ENCODE assay signal across 1 cellular context in genomic region chr20:37178839-37179670, GRCh38.
TF ChIP-seq lines count a peak whose summit lies in the region.

MROH8 (minus strand) TSS chr20:37179548.
RPN2 (plus strand) TSS chr20:37179330; CDS start chr20:37179357, 27 bp downstream.

TF ChIP-seq in GM12878, 131 proteins besides CTCF, POLR2A, EP300 and RAD21 (continued from another document and continues in another):
- peak; percentile 24; the same call in 1 of the 2 replicates for TF ChIP-seq HSF1 (IDR thresholded peaks at IDR 0.05; ENCODE audit: low read depth, low read length)
- TF ChIP-seq RUNX3 (IDR thresholded peaks at IDR 0.05; ENCODE audit: low read length) = peak; percentile 74
- TF ChIP-seq, protein P1, sequence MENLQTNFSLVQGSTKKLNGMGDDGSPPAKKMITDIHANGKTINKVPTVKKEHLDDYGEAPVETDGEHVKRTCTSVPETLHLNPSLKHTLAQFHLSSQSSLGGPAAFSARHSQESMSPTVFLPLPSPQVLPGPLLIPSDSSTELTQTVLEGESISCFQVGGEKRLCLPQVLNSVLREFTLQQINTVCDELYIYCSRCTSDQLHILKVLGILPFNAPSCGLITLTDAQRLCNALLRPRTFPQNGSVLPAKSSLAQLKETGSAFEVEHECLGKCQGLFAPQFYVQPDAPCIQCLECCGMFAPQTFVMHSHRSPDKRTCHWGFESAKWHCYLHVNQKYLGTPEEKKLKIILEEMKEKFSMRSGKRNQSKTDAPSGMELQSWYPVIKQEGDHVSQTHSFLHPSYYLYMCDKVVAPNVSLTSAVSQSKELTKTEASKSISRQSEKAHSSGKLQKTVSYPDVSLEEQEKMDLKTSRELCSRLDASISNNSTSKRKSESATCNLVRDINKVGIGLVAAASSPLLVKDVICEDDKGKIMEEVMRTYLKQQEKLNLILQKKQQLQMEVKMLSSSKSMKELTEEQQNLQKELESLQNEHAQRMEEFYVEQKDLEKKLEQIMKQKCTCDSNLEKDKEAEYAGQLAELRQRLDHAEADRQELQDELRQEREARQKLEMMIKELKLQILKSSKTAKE (IDR thresholded peaks at IDR 0.05; ENCODE audit: low read depth, poor library complexity, severe bottlenecking) = peak; percentile 95
- TF ChIP-seq, protein P2, sequence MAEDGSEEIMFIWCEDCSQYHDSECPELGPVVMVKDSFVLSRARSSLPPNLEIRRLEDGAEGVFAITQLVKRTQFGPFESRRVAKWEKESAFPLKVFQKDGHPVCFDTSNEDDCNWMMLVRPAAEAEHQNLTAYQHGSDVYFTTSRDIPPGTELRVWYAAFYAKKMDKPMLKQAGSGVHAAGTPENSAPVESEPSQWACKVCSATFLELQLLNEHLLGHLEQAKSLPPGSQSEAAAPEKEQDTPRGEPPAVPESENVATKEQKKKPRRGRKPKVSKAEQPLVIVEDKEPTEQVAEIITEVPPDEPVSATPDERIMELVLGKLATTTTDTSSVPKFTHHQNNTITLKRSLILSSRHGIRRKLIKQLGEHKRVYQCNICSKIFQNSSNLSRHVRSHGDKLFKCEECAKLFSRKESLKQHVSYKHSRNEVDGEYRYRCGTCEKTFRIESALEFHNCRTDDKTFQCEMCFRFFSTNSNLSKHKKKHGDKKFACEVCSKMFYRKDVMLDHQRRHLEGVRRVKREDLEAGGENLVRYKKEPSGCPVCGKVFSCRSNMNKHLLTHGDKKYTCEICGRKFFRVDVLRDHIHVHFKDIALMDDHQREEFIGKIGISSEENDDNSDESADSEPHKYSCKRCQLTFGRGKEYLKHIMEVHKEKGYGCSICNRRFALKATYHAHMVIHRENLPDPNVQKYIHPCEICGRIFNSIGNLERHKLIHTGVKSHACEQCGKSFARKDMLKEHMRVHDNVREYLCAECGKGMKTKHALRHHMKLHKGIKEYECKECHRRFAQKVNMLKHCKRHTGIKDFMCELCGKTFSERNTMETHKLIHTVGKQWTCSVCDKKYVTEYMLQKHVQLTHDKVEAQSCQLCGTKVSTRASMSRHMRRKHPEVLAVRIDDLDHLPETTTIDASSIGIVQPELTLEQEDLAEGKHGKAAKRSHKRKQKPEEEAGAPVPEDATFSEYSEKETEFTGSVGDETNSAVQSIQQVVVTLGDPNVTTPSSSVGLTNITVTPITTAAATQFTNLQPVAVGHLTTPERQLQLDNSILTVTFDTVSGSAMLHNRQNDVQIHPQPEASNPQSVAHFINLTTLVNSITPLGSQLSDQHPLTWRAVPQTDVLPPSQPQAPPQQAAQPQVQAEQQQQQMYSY (CRISPR knock-in tag; IDR thresholded peaks at IDR 0.05) = no peak
- TF ChIP-seq, protein P3, sequence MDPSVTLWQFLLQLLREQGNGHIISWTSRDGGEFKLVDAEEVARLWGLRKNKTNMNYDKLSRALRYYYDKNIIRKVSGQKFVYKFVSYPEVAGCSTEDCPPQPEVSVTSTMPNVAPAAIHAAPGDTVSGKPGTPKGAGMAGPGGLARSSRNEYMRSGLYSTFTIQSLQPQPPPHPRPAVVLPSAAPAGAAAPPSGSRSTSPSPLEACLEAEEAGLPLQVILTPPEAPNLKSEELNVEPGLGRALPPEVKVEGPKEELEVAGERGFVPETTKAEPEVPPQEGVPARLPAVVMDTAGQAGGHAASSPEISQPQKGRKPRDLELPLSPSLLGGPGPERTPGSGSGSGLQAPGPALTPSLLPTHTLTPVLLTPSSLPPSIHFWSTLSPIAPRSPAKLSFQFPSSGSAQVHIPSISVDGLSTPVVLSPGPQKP (IDR thresholded peaks at IDR 0.05; ENCODE audit: low read depth, low read length) = 0 out of 2 replicates have a peak, but pooled peaks have one; percentile 52
- TF ChIP-seq RELB (IDR thresholded peaks at IDR 0.05; ENCODE audit: low read depth) = peak; percentile 100
- TF ChIP-seq MEF2B (IDR thresholded peaks at IDR 0.05; ENCODE audit: partially characterized antibody, poor library complexity, severe bottlenecking) = peak; percentile 58
- no peak for TF ChIP-seq ZNF622 (IDR thresholded peaks at IDR 0.05)
- no peak for TF ChIP-seq BRCA1 (IDR thresholded peaks at IDR 0.05; ENCODE audit: low read depth, low read length)
- TF ChIP-seq RCOR1 (conservative IDR thresholded peaks at IDR 0.05; ENCODE audit: low read depth, low read length) = no peak
- no peak for TF ChIP-seq TARDBP (IDR thresholded peaks at IDR 0.05; ENCODE audit: borderline replicate concordance)
- TF ChIP-seq, protein P4, sequence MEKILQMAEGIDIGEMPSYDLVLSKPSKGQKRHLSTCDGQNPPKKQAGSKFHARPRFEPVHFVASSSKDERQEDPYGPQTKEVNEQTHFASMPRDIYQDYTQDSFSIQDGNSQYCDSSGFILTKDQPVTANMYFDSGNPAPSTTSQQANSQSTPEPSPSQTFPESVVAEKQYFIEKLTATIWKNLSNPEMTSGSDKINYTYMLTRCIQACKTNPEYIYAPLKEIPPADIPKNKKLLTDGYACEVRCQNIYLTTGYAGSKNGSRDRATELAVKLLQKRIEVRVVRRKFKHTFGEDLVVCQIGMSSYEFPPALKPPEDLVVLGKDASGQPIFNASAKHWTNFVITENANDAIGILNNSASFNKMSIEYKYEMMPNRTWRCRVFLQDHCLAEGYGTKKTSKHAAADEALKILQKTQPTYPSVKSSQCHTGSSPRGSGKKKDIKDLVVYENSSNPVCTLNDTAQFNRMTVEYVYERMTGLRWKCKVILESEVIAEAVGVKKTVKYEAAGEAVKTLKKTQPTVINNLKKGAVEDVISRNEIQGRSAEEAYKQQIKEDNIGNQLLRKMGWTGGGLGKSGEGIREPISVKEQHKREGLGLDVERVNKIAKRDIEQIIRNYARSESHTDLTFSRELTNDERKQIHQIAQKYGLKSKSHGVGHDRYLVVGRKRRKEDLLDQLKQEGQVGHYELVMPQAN (conservative IDR thresholded peaks at IDR 0.05) = peak; percentile 45
- peak; percentile 96; the same call in 1 of the 2 replicates for TF ChIP-seq DPF2 (IDR thresholded peaks at IDR 0.05)
- TF ChIP-seq POU2F2 (IDR thresholded peaks at IDR 0.05; ENCODE audit: borderline replicate concordance, low read depth, low read length) = no peak
- peak; percentile 52 for TF ChIP-seq HDAC6 (IDR thresholded peaks at IDR 0.05; ENCODE audit: unreplicated experiment)
- TF ChIP-seq, protein P5, sequence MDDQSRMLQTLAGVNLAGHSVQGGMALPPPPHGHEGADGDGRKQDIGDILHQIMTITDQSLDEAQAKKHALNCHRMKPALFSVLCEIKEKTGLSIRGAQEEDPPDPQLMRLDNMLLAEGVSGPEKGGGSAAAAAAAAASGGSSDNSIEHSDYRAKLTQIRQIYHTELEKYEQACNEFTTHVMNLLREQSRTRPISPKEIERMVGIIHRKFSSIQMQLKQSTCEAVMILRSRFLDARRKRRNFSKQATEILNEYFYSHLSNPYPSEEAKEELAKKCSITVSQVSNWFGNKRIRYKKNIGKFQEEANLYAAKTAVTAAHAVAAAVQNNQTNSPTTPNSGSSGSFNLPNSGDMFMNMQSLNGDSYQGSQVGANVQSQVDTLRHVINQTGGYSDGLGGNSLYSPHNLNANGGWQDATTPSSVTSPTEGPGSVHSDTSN (IDR thresholded peaks at IDR 0.05; ENCODE audit: insufficient replicate concordance, low read depth, low read length) = peak; percentile 99
- peak; percentile 31; the same call in 1 of the 2 replicates for TF ChIP-seq SPI1 (IDR thresholded peaks at IDR 0.05; ENCODE audit: borderline replicate concordance, insufficient read depth, low read depth, low read length)
- TF ChIP-seq, protein P6, sequence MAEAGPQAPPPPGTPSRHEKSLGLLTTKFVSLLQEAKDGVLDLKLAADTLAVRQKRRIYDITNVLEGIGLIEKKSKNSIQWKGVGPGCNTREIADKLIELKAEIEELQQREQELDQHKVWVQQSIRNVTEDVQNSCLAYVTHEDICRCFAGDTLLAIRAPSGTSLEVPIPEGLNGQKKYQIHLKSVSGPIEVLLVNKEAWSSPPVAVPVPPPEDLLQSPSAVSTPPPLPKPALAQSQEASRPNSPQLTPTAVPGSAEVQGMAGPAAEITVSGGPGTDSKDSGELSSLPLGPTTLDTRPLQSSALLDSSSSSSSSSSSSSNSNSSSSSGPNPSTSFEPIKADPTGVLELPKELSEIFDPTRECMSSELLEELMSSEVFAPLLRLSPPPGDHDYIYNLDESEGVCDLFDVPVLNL (IDR thresholded peaks at IDR 0.05; ENCODE audit: low read depth, low read length) = peak; percentile 59; the same call in 1 of the 2 replicates
- no peak for TF ChIP-seq SMC3 (IDR thresholded peaks at IDR 0.05; ENCODE audit: borderline replicate concordance, low read length)
- TF ChIP-seq, protein P7, sequence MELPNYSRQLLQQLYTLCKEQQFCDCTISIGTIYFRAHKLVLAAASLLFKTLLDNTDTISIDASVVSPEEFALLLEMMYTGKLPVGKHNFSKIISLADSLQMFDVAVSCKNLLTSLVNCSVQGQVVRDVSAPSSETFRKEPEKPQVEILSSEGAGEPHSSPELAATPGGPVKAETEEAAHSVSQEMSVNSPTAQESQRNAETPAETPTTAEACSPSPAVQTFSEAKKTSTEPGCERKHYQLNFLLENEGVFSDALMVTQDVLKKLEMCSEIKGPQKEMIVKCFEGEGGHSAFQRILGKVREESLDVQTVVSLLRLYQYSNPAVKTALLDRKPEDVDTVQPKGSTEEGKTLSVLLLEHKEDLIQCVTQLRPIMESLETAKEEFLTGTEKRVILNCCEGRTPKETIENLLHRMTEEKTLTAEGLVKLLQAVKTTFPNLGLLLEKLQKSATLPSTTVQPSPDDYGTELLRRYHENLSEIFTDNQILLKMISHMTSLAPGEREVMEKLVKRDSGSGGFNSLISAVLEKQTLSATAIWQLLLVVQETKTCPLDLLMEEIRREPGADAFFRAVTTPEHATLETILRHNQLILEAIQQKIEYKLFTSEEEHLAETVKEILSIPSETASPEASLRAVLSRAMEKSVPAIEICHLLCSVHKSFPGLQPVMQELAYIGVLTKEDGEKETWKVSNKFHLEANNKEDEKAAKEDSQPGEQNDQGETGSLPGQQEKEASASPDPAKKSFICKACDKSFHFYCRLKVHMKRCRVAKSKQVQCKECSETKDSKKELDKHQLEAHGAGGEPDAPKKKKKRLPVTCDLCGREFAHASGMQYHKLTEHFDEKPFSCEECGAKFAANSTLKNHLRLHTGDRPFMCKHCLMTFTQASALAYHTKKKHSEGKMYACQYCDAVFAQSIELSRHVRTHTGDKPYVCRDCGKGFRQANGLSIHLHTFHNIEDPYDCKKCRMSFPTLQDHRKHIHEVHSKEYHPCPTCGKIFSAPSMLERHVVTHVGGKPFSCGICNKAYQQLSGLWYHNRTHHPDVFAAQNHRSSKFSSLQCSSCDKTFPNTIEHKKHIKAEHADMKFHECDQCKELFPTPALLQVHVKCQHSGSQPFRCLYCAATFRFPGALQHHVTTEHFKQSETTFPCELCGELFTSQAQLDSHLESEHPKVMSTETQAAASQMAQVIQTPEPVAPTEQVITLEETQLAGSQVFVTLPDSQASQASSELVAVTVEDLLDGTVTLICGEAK (IDR thresholded peaks at IDR 0.05; ENCODE audit: borderline replicate concordance) = peak; percentile 90
- TF ChIP-seq GATAD2B (conservative IDR thresholded peaks at IDR 0.05; ENCODE audit: low read depth) = peak; percentile 86
- no peak for TF ChIP-seq NRF1 (conservative IDR thresholded peaks at IDR 0.05; ENCODE audit: low read depth, low read length)
- TF ChIP-seq SMAD5 (IDR thresholded peaks at IDR 0.05; ENCODE audit: low read depth) = no peak; the same call in 1 of the 2 replicates
- no peak for TF ChIP-seq CHD4 (IDR thresholded peaks at IDR 0.05)
- TF ChIP-seq, protein P8, sequence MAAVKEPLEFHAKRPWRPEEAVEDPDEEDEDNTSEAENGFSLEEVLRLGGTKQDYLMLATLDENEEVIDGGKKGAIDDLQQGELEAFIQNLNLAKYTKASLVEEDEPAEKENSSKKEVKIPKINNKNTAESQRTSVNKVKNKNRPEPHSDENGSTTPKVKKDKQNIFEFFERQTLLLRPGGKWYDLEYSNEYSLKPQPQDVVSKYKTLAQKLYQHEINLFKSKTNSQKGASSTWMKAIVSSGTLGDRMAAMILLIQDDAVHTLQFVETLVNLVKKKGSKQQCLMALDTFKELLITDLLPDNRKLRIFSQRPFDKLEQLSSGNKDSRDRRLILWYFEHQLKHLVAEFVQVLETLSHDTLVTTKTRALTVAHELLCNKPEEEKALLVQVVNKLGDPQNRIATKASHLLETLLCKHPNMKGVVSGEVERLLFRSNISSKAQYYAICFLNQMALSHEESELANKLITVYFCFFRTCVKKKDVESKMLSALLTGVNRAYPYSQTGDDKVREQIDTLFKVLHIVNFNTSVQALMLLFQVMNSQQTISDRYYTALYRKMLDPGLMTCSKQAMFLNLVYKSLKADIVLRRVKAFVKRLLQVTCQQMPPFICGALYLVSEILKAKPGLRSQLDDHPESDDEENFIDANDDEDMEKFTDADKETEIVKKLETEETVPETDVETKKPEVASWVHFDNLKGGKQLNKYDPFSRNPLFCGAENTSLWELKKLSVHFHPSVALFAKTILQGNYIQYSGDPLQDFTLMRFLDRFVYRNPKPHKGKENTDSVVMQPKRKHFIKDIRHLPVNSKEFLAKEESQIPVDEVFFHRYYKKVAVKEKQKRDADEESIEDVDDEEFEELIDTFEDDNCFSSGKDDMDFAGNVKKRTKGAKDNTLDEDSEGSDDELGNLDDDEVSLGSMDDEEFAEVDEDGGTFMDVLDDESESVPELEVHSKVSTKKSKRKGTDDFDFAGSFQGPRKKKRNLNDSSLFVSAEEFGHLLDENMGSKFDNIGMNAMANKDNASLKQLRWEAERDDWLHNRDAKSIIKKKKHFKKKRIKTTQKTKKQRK (IDR thresholded peaks at IDR 0.05; ENCODE audit: low read depth, low read length) = no peak
- no peak for TF ChIP-seq KAT2A (conservative IDR thresholded peaks at IDR 0.05; ENCODE audit: control insufficient read depth, low read depth, low read length)
